16 cellular contexts compared by ENCODE assay signal in genomic region chr16:5509794-5510193, GRCh38.
"Had no signal": no experiment of that assay in that cellular context is flagged by ENCODE, and none has a peak within 500 bp of the region (broad histone marks: within the 10 kb centered on the region; RNA-seq: fewer than 3 reads in every experiment).

No MANE protein-coding gene starts in this region.

- H3K27me3 ChIP-seq: body of pancreas had no signal

- H3K27ac ChIP-seq: body of pancreas, thoracic aorta had no signal

- DNase-seq: activated B cell treated with CpG ODN at 0.5 μM for 24 hours; activated CD4-positive, alpha-beta T cell treated with anti-CD3 and anti-CD28 coated beads, Interleukin-2, amount 10 ng/mL, durations not matched to agents 7 days and 5 days; activated effector memory CD4-positive, alpha-beta T cell treated with anti-CD3 and anti-CD28 coated beads, Interleukin-2, amount 50 U/mL, for 16 hours; activated T-cell treated with anti-CD3 and anti-CD28 coated beads, Interleukin-2, amount 50 U/mL, for 4 hours; amniotic stem cell; body of pancreas; central memory CD4-positive, alpha-beta T cell; cortex of kidney; effector CD8-positive, alpha-beta T cell; naive B cell; retina; stimulated activated CD4-positive, alpha-beta T cell treated with anti-CD3 and anti-CD28 coated beads, Interleukin-4, amount 100 ng/mL, for 4 hours; stimulated activated naive CD8-positive, alpha-beta T cell treated with anti-CD3 and anti-CD28 coated beads, Interleukin-15, amount 100 ng/mL, for 72 hours; T-helper 17 cell had no signal

- ATAC-seq: activated naive CD4-positive, alpha-beta T cell treated with anti-CD3 and anti-CD28 coated beads, Interleukin-2, amount 50 U/mL, for 72 hours; activated T-cell treated with anti-CD3 and anti-CD28 coated beads, Interleukin-2, amount 50 U/mL, for 4 hours; body of pancreas; stimulated activated naive CD8-positive, alpha-beta T cell treated with anti-CD3 and anti-CD28 coated beads, Interleukin-15, amount 100 ng/mL, for 72 hours; T-helper 17 cell had no signal

- H3K36me3 ChIP-seq: thoracic aorta had no signal

- H3K4me3 ChIP-seq: body of pancreas, thoracic aorta had no signal

- H3K9me3 ChIP-seq: body of pancreas, thoracic aorta had no signal

- H3K4me1 ChIP-seq: body of pancreas had no signal
